In the genomic region with DNA sequence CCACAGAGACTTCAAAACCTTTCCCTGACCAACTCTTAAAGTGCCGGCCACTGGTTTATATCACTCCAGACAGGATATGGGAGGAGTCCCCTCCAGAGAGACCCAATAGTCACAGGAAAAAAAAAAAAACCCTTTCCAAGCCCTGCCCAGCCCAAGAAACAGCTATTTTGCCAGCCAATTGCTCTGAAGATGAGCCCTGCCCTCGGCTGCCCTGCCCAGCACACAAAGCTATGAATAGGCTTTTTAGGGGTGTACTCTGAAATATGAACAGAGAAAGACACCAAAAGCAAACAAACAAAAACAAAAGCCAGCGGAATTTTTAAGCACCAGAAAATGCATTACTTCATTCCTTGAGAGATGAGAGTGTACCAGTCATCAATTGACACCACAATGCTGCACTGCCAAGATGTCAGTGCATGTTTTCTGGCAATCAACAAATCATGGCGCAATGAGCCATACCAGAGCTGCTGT, we compare ENCODE assay signal across 23 cellular contexts.
"Had no signal": no experiment of that assay in that cellular context is flagged by ENCODE, and none has a peak within 500 bp of the region (broad histone marks: within the 10 kb centered on the region; RNA-seq: fewer than 3 reads in every experiment).

No MANE protein-coding gene starts in this region.

- H3K4me1 Mint-ChIP-seq: activated CD4-positive, alpha-beta memory T cell treated with anti-CD3 and anti-CD28 coated beads, Interleukin-2, amount 10 ng/mL, durations not matched to agents 7 days and 5 days; activated CD4-positive, alpha-beta T cell treated with anti-CD3 and anti-CD28 coated beads, Interleukin-2, amount 10 ng/mL, durations not matched to agents 24 days and 14 days; activated naive CD4-positive, alpha-beta T cell treated with anti-CD3 and anti-CD28 coated beads, Interleukin-2, amount 10 ng/mL, durations not matched to agents 7 days and 5 days; naive thymus-derived CD4-positive, alpha-beta T cell; neural crest cell had no signal

- H3K27ac ChIP-seq: coronary artery, esophagus squamous epithelium, gastroesophageal sphincter, spleen, upper lobe of right lung, VCaP had no signal

- H3K9me3 ChIP-seq: gastroesophageal sphincter, upper lobe of right lung had no signal

- H3K4me3 Mint-ChIP-seq: activated CD4-positive, alpha-beta memory T cell treated with anti-CD3 and anti-CD28 coated beads, Interleukin-2, amount 10 ng/mL, durations not matched to agents 7 days and 5 days; activated CD4-positive, alpha-beta T cell treated with anti-CD3 and anti-CD28 coated beads, Interleukin-2, amount 10 ng/mL, durations not matched to agents 24 days and 14 days; activated naive CD4-positive, alpha-beta T cell treated with anti-CD3 and anti-CD28 coated beads, Interleukin-2, amount 10 ng/mL, durations not matched to agents 7 days and 5 days; activated T-cell treated with anti-CD3 and anti-CD28 coated beads, Interleukin-2, amount 50 U/mL, for 72 hours; naive thymus-derived CD4-positive, alpha-beta T cell; neural crest cell had no signal

- DNase-seq: activated CD4-positive, alpha-beta memory T cell treated with anti-CD3 and anti-CD28 coated beads, Interleukin-2, amount 10 ng/mL, durations not matched to agents 7 days and 5 days; activated CD4-positive, alpha-beta T cell treated with anti-CD3 and anti-CD28 coated beads, Interleukin-2, amount 10 ng/mL, durations not matched to agents 24 days and 14 days; activated effector memory CD4-positive, alpha-beta T cell treated with anti-CD3 and anti-CD28 coated beads, Interleukin-2, amount 50 U/mL, for 16 hours; activated naive CD4-positive, alpha-beta T cell treated with anti-CD3 and anti-CD28 coated beads, Interleukin-2, amount 10 ng/mL, durations not matched to agents 7 days and 5 days; activated T-cell treated with anti-CD3 and anti-CD28 coated beads, Interleukin-2, amount 50 U/mL, for 72 hours; amygdala; cerebellar nuclear complex; esophagus squamous epithelium; head of caudate nucleus; left cardiac atrium; mesendoderm; mucosa of descending colon; naive thymus-derived CD4-positive, alpha-beta T cell; spleen; stimulated activated CD4-positive, alpha-beta T cell treated with anti-CD3 and anti-CD28 coated beads, Interleukin-4, amount 100 ng/mL, for 1 hour; stimulated activated naive CD4-positive, alpha-beta T cell treated with Interleukin-2 at 50 U/mL for 16 hours; upper lobe of right lung had no signal

- H3K4me1 ChIP-seq: esophagus squamous epithelium, gastroesophageal sphincter, spleen, upper lobe of right lung had no signal

- H3K27ac Mint-ChIP-seq: activated CD4-positive, alpha-beta memory T cell treated with anti-CD3 and anti-CD28 coated beads, Interleukin-2, amount 10 ng/mL, durations not matched to agents 7 days and 5 days; activated CD4-positive, alpha-beta T cell treated with anti-CD3 and anti-CD28 coated beads, Interleukin-2, amount 10 ng/mL, durations not matched to agents 24 days and 14 days; activated naive CD4-positive, alpha-beta T cell treated with anti-CD3 and anti-CD28 coated beads, Interleukin-2, amount 10 ng/mL, durations not matched to agents 7 days and 5 days; activated T-cell treated with anti-CD3 and anti-CD28 coated beads, Interleukin-2, amount 50 U/mL, for 72 hours; naive thymus-derived CD4-positive, alpha-beta T cell had no signal

- H3K4me3 ChIP-seq: coronary artery, esophagus squamous epithelium, gastroesophageal sphincter, mucosa of descending colon, spleen, upper lobe of right lung had no signal

- ATAC-seq: activated CD4-positive, CD25-positive, alpha-beta regulatory T cell treated with anti-CD3 and anti-CD28 coated beads, Interleukin-2, amount 50 U/mL, for 24 hours; activated T-cell treated with anti-CD3 and anti-CD28 coated beads, Interleukin-2, amount 50 U/mL, for 72 hours; gastroesophageal sphincter; left cardiac atrium; mucosa of descending colon; naive thymus-derived CD4-positive, alpha-beta T cell; sciatic nerve; upper lobe of right lung had no signal

- H3K36me3 ChIP-seq: esophagus squamous epithelium, gastroesophageal sphincter, spleen, upper lobe of right lung had no signal

- H3K27me3 Mint-ChIP-seq: activated CD4-positive, alpha-beta memory T cell treated with anti-CD3 and anti-CD28 coated beads, Interleukin-2, amount 10 ng/mL, durations not matched to agents 7 days and 5 days; activated CD4-positive, alpha-beta T cell treated with anti-CD3 and anti-CD28 coated beads, Interleukin-2, amount 10 ng/mL, durations not matched to agents 24 days and 14 days; activated naive CD4-positive, alpha-beta T cell treated with anti-CD3 and anti-CD28 coated beads, Interleukin-2, amount 10 ng/mL, durations not matched to agents 7 days and 5 days; naive thymus-derived CD4-positive, alpha-beta T cell had no signal

- H3K36me3 Mint-ChIP-seq: activated naive CD4-positive, alpha-beta T cell treated with anti-CD3 and anti-CD28 coated beads, Interleukin-2, amount 10 ng/mL, durations not matched to agents 7 days and 5 days had no signal

- H3K27me3 ChIP-seq: esophagus squamous epithelium, gastroesophageal sphincter, spleen, upper lobe of right lung had no signal
